8 cellular contexts compared by ENCODE assay signal in the genomic region with DNA sequence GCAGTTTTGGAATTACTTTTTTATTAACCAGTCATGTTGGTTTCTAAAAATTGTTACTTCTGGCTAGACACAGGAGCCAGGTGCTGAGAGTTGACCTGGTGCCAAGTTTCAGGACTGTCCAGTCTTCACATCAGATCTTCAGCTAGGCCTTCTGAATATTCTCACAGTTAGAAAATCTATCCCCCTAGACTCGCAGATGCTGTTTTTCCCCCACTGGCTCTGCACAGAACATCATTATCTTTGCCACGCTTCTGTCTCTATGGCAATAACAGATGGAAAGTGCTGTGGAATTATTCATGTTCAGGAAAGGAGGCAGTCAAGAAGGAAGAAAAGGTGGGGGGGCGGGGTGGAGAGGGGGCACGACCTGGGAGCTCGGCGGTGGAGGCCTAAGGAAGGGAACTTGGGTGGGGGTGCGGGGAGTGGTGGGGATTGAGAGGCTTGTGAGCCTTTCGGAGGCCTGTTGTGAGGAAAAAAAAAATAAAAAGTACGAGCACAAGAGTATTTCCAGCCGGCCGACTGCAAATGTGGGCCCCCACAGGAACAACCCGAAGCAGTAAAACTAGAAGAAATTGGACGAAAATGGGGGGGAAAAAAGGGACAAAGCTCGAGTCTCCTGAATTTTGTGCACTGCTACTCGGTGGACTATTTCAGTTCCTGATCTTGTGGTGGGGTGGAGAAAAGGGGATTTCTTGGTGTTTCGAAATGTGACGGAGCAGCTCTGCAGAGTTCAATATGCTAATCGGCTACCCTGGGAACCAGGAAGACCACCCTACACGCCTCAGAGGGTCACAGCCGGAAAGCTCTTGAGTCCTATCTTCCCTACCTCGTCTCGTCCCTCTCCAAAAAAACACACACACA. TPM values are rescaled to one million over a fixed set of nuclear protein-coding genes. Genes with fewer than 3 reads are reported as not detected.
DNase-seq lines count a peak whose midpoint lies in the region; ATAC-seq and TF ChIP-seq lines count a peak whose summit lies in the region.

No MANE protein-coding gene starts in this region.

- H3K4me2 ChIP-seq in IMR-90 (ENCODE audit: low read depth, low read length): peak overlapping the region; percentile 96
- peak overlapping the region; percentile 64 for H3K4me2 ChIP-seq in mesendoderm (ENCODE audit: low read length)

- TF ChIP-seq CTCF in IMR-90 (conservative IDR thresholded peaks at IDR 0.05; ENCODE audit: low read depth, low read length) (no peak), tibial nerve (IDR thresholded peaks at IDR 0.05) (no peak)

- peak overlapping the region; percentile 88 for H3K56ac ChIP-seq in IMR-90 (ENCODE audit: extremely low read depth, insufficient read depth, low read length)
- peak overlapping the region; percentile 97 for H3K56ac ChIP-seq in mesendoderm (ENCODE audit: low read length)

- H3K9ac ChIP-seq in IMR-90 (ENCODE audit: low read depth, low read length): peak overlapping the region; percentile 93
- peak overlapping the region; percentile 76 to 77 for H3K9ac ChIP-seq in duodenal mucosa (ENCODE audit: low read depth in 1 of 2, low read length in 2 of 2)
- peak overlapping the region; percentile 84 for H3K9ac ChIP-seq in mesendoderm (ENCODE audit: low read length)

- dilution Hi-C loops in IMR-90 (cut with HindIII; ENCODE audit: low sequenced_read_pairs, unreplicated experiment): no loop called here

- H2BK15ac ChIP-seq in IMR-90 (ENCODE audit: low read depth, low read length) (peak overlapping the region; percentile 81), mesendoderm (replicated peaks; ENCODE audit: low read depth) (peak overlapping the region; percentile 96)

- peaks cover 9% of the 10 kb centered on the region; the same call in 1 of the 2 replicates for H4K20me1 ChIP-seq in IMR-90 (ENCODE audit: insufficient read depth, low read length)

- H4K8ac ChIP-seq in IMR-90 (ENCODE audit: low read depth in 2 of 2, low read length in 2 of 2) (peak overlapping the region; percentile 92 to 93), mesendoderm (ENCODE audit: low read depth, low read length) (peak overlapping the region; percentile 94)

- H3K23ac ChIP-seq in IMR-90 (ENCODE audit: low read depth, low read length) (peak overlapping the region; percentile 97), mesendoderm (ENCODE audit: low read length) (no peak overlapping the region)

- no peak for TF ChIP-seq POLR2A in IMR-90 (IDR thresholded peaks at IDR 0.05; ENCODE audit: low read depth, low read length)
- no peak for TF ChIP-seq POLR2A in tibial nerve (IDR thresholded peaks at IDR 0.05)

- WGBS in IMR-90 (ENCODE audit: extremely low coverage in 2 of 2, insufficient read length in 1 of 2), 2 experiments: 7% methylated on average over 14 of the region's 22 CpGs; no CpG with 5 or more reads in 1 of the 2 experiments
- no CpG with 5 or more reads among the region's 22 CpGs for WGBS in mesendoderm (ENCODE audit: extremely low coverage, insufficient coverage, low lambda C conversion rate)
- WGBS in tibial nerve, 2 donors: 3 to 4% methylated on average over 22 of the region's 22 CpGs

- ATAC-seq in GM21528 (IDR thresholded peaks at IDR 0.05; ENCODE audit: low FRiP score, unreplicated experiment) (peak; percentile 29), IMR-90 (ENCODE audit: low read depth) (no peak)

- H3K27ac ChIP-seq in IMR-90 (ENCODE audit: insufficient read depth, low read length) (peak overlapping the region; percentile 96), duodenal mucosa (ENCODE audit: low read depth, low read length) (peak overlapping the region; percentile 90), mesendoderm (ENCODE audit: low read depth, low read length) (peak overlapping the region; percentile 99), tibial nerve (peak overlapping the region; percentile 53 to 99 (median 96))

- H3K36me3 ChIP-seq in IMR-90 (ENCODE audit: control insufficient read depth, insufficient read depth, low read length): peaks cover 6% of the 10 kb centered on the region
- peaks cover 8 to 10% of the 10 kb centered on the region in 2 donors for H3K36me3 ChIP-seq in duodenal mucosa (ENCODE audit: control insufficient read depth in 1 of 2, insufficient read depth in 2 of 2, low read length in 2 of 2)
- H3K36me3 ChIP-seq in mesendoderm (ENCODE audit: control insufficient read depth, insufficient read depth, low read length): peaks cover 2% of the 10 kb centered on the region
- peaks cover 0 to 5% (median 0%) of the 10 kb centered on the region in 3 donors for H3K36me3 ChIP-seq in tibial nerve

- H2BK20ac ChIP-seq in IMR-90 (ENCODE audit: low read depth, low read length): peak overlapping the region; percentile 82

- H4K91ac ChIP-seq in IMR-90 (ENCODE audit: insufficient read depth, low read depth, low read length): peak overlapping the region; percentile 92

- peak; percentile 80 for DNase-seq in G401 (ENCODE audit: low spot score)
- peak; percentile 54 for DNase-seq in IMR-90
- peak; percentile 96 for DNase-seq in SIG-M5 treated with dmso at 0.1 percent for 504 hours (lab: John Stamatoyannopoulos, UW; ENCODE audit: unreplicated experiment)
- peak; percentile 49 for DNase-seq in mesendoderm
- peak in 1 of 2 donors; percentile 40 for DNase-seq in tibial nerve (ENCODE audit: low spot score in 2 of 2)
- no peak for DNase-seq in NCI-H345 (lab: John Stamatoyannopoulos, UW)

- H3K4ac ChIP-seq in IMR-90 (ENCODE audit: low read depth, low read length) (peak overlapping the region; percentile 86), mesendoderm (ENCODE audit: low read depth, low read length) (peak overlapping the region; percentile 91)

- H3K4me1 ChIP-seq in IMR-90 (ENCODE audit: control insufficient read depth, insufficient read depth, low read length) (peaks cover 10% of the 10 kb centered on the region), duodenal mucosa (ENCODE audit: control insufficient read depth in 1 of 2, insufficient read depth in 2 of 2, low read length in 2 of 2) (peaks cover 19 to 31% of the 10 kb centered on the region in 2 donors), mesendoderm (ENCODE audit: control insufficient read depth, low read depth, low read length) (peaks cover 8% of the 10 kb centered on the region), tibial nerve (peaks cover 0 to 34% (median 13%) of the 10 kb centered on the region in 4 donors)

- H3K9me3 ChIP-seq in IMR-90 (ENCODE audit: control insufficient read depth, insufficient read depth, low read length) (no peaks in the 10 kb centered on the region), duodenal mucosa (ENCODE audit: control insufficient read depth in 1 of 2, low read length in 2 of 2) (no peaks in the 10 kb centered on the region), tibial nerve (no peaks in the 10 kb centered on the region)

- peaks cover 2% of the 10 kb centered on the region for H3K9me1 ChIP-seq in IMR-90 (ENCODE audit: insufficient read depth, low read length)

- peak overlapping the region; percentile 62 for H2BK120ac ChIP-seq in IMR-90 (ENCODE audit: low read depth, low read length)
- H2BK120ac ChIP-seq in mesendoderm (ENCODE audit: low read depth, low read length): peak overlapping the region; percentile 97

- peak overlapping the region; percentile 79 for H2AFZ ChIP-seq in IMR-90 (replicated peaks; ENCODE audit: low read length, poor library complexity)

- no peak for TF ChIP-seq RAD21 in IMR-90 (IDR thresholded peaks at IDR 0.05; ENCODE audit: low read length)

- in situ Hi-C loops in G401 (cut with HindIII; ENCODE audit: low sequenced_read_pairs): no loop called here
- in situ Hi-C loops in IMR-90 (cut with MboI; ENCODE audit: low sequenced_read_pairs): no loop called here

- H3K79me1 ChIP-seq in IMR-90 (ENCODE audit: low read depth in 1 of 2, low read length in 2 of 2) (peaks cover 0 to 23% of the 10 kb centered on the region in 2 experiments; a peak in 2 of 4 replicates), mesendoderm (ENCODE audit: low read length) (no peaks in the 10 kb centered on the region)

- no TSS peak for BruUV-seq in IMR-90 (replicated peaks; lab: Mats Ljungman, UMichigan)

- peak overlapping the region; percentile 80 for H3K14ac ChIP-seq in IMR-90 (replicated peaks; ENCODE audit: low read depth, low read length)

- intact Hi-C loops in IMR-90 (cut with micrococcal nuclease): loop anchor here (5.0 kb wide), 1 partner anchor 169 kb away; no protein-coding TSS in a partner anchor

- peak overlapping the region; percentile 80 for H2AK9ac ChIP-seq in IMR-90 (replicated peaks; ENCODE audit: low read depth, low read length, poor library complexity)

- H4K5ac ChIP-seq in IMR-90 (ENCODE audit: low read depth, low read length) (peak overlapping the region; percentile 98), mesendoderm (ENCODE audit: low read length) (peak overlapping the region; percentile 44)

- H2AK5ac ChIP-seq in IMR-90 (ENCODE audit: low read depth, low read length) (peak overlapping the region; percentile 57), mesendoderm (ENCODE audit: low read length) (peak overlapping the region; percentile 77)

- H3K18ac ChIP-seq in IMR-90 (ENCODE audit: low read depth, low read length) (peak overlapping the region; percentile 94), mesendoderm (ENCODE audit: low read length) (peak overlapping the region; percentile 98)

- no peak for TF ChIP-seq EP300 in tibial nerve (IDR thresholded peaks at IDR 0.05)

- H2BK5ac ChIP-seq in IMR-90 (ENCODE audit: low read depth, low read length, poor library complexity, severe bottlenecking) (peak overlapping the region; percentile 98), mesendoderm (ENCODE audit: low read length) (peak overlapping the region; percentile 84)

- peak overlapping the region; percentile 56 for H3K4me3 ChIP-seq in IMR-90 (ENCODE audit: insufficient read depth, low read depth, low read length)
- H3K4me3 ChIP-seq in duodenal mucosa (ENCODE audit: low read depth in 1 of 2, low read length in 2 of 2): peak overlapping the region; percentile 70 to 79
- H3K4me3 ChIP-seq in mesendoderm (ENCODE audit: low read length): peak overlapping the region; percentile 38
- H3K4me3 ChIP-seq in tibial nerve: peak overlapping the region; percentile 44 to 98 (median 70)

- POLR2A ChIA-PET in IMR-90 (lab: Charles Lee; ENCODE audit: unreplicated experiment): interaction anchor here (0.6 to 0.9 kb wide), 3 partner anchors 184 to 1926 kb away, joined by 3 to 4 read pairs (median 3); a partner anchor contains a TSS

- peaks cover 29% of the 10 kb centered on the region for H3K79me2 ChIP-seq in mesendoderm (ENCODE audit: control insufficient read depth, insufficient read depth, low read length)

- H3K27me3 ChIP-seq in IMR-90 (ENCODE audit: control insufficient read depth, insufficient read depth, low read length) (no peaks in the 10 kb centered on the region), duodenal mucosa (ENCODE audit: control insufficient read depth in 1 of 2, insufficient read depth in 2 of 2, low read length in 2 of 2) (no peaks in the 10 kb centered on the region), mesendoderm (ENCODE audit: insufficient read depth, low read length, poor library complexity) (no peaks in the 10 kb centered on the region), tibial nerve (no peaks in the 10 kb centered on the region)

- CTCF ChIA-PET in IMR-90 (lab: Yijun Ruan, JAX): interaction anchor here (0.5 to 1.7 kb wide), 4 partner anchors 10 to 349 kb away, joined by 4 to 8 read pairs (median 5); no protein-coding TSS in a partner anchor

RNA-seq across cellular contexts. Expression of a gene that starts 1.5 kb away (rescaled TPM):
- 58.7 and 60.1 TPM in 2 replicates for total RNA-seq in G401 (2014; rRNA removed; shearing (Covaris generic))
- total RNA-seq in IMR-90 (2012; rRNA removed): 51.7 and 55.9 TPM in 2 replicates
- 7.2 and 9.2 TPM in 2 replicates for polyA plus RNA-seq in IMR-90 (2012; rRNA removed)
- 1.4 and 1.9 TPM in 2 replicates for polyA plus RNA-seq in IMR-90 (2012; cell fraction: cytosol; rRNA removed)
- polyA plus RNA-seq in IMR-90 (2012; cell fraction: nucleus; rRNA removed; ENCODE audit: low replicate concordance): 1.9 and 15.7 TPM in 2 replicates
- polyA plus RNA-seq in mesendoderm (2013, experiment 1 of 2): 68.6 TPM
- 69.3 TPM for polyA plus RNA-seq in mesendoderm (2013, experiment 2 of 2)
- 10 to 100 TPM; 28.2 to 47.9 (median 43.4) TPM for total RNA-seq in tibial nerve
